Comparison of ENCODE assay signal across 24 cellular contexts in genomic region chr21:41970099-41970391, GRCh38.
"Had no signal": no experiment of that assay in that cellular context is flagged by ENCODE, and none has a peak within 500 bp of the region (broad histone marks: within the 10 kb centered on the region; RNA-seq: fewer than 3 reads in every experiment).

No MANE protein-coding gene starts in this region.

- ATAC-seq: activated T-cell treated with anti-CD3 and anti-CD28 coated beads, Interleukin-2, amount 50 U/mL, for 4 hours; activated T-helper 17 cell treated with anti-CD3 and anti-CD28 coated beads, Interleukin-2, amount 50 U/mL, for 72 hours; esophagus mucosa; foreskin keratinocyte; heart right ventricle; mucosa of descending colon; natural killer cell treated with Interleukin-12 subunit alpha and Interleukin-12 subunit beta and Interleukin-15 and Interleukin-18, amount 100 ng/mL, for 72 hours; pancreas; right cardiac atrium; stimulated activated naive B cell treated with anti-CD40 and anti-IgM and Interleukin-4, amounts not matched to agents 10 μg/mL and 1 μg/mL and 100 μg/mL, for 72 hours; WTC11 had no signal

- H3K27ac ChIP-seq: foreskin keratinocyte, heart right ventricle, left ventricle myocardium inferior, pancreas, SJSA1, transverse colon had no signal

- FAIRE-seq: pancreas had no signal

- H3K27me3 ChIP-seq: foreskin keratinocyte, heart right ventricle, pancreas, SJSA1, transverse colon had no signal

- H3K9me3 Mint-ChIP-seq: activated T-helper 17 cell treated with anti-CD3 and anti-CD28 coated beads, Interleukin-2, amount 50 U/mL, for 72 hours; natural killer cell treated with Interleukin-12 subunit alpha and Interleukin-12 subunit beta and Interleukin-15 and Interleukin-18, amount 100 ng/mL, for 72 hours; stimulated activated naive B cell treated with anti-CD40 and anti-IgM and Interleukin-4, amounts not matched to agents 10 μg/mL and 1 μg/mL and 100 μg/mL, for 72 hours; WTC11 had no signal

- H3K4me3 ChIP-seq: heart right ventricle, left ventricle myocardium inferior, mucosa of descending colon, pancreas, SJSA1, transverse colon had no signal

- H3K36me3 ChIP-seq: heart right ventricle, left ventricle myocardium inferior, pancreas, SJSA1, transverse colon had no signal

- H3K9me3 ChIP-seq: heart right ventricle, left ventricle myocardium inferior, mucosa of descending colon, pancreas, SJSA1, transverse colon had no signal

- H3K27ac Mint-ChIP-seq: activated T-helper 17 cell treated with anti-CD3 and anti-CD28 coated beads, Interleukin-2, amount 50 U/mL, for 72 hours; natural killer cell treated with Interleukin-12 subunit alpha and Interleukin-12 subunit beta and Interleukin-15 and Interleukin-18, amount 100 ng/mL, for 72 hours; stimulated activated naive B cell treated with anti-CD40 and anti-IgM and Interleukin-4, amounts not matched to agents 10 μg/mL and 1 μg/mL and 100 μg/mL, for 72 hours; WTC11 had no signal

- DNase-seq: activated CD4-positive, alpha-beta T cell treated with anti-CD3 and anti-CD28 coated beads for 1 hour; activated CD4-positive, alpha-beta T cell treated with anti-CD3 and anti-CD28 coated beads, Interleukin-2, amount 50 U/mL, for 1 hour; activated gamma-delta T cell treated with Interleukin-2 at 50 U/mL for 16 hours; activated naive CD4-positive, alpha-beta T cell treated with anti-CD3 and anti-CD28 coated beads, Interleukin-2, amount 50 U/mL, for 16 hours; activated T-cell treated with anti-CD3 and anti-CD28 coated beads, Interleukin-2, amount 50 U/mL, for 4 hours; amniotic stem cell; cerebellar nuclear complex; cortex of kidney; foreskin keratinocyte; heart right ventricle; left ventricle myocardium inferior; mucosa of descending colon; nucleus accumbens; right cardiac atrium; stimulated activated CD4-positive, alpha-beta T cell treated with anti-CD3 and anti-CD28 coated beads, Interleukin-15, amount 100 ng/mL, for 24 hours; stimulated activated CD4-positive, alpha-beta T cell treated with anti-CD3 and anti-CD28 coated beads, Interleukin-2, amount 100 ng/mL, for 24 hours; stimulated activated naive B cell treated with anti-CD40 and anti-IgM and Interleukin-4, amounts not matched to agents 10 μg/mL and 1 μg/mL and 100 μg/mL, for 72 hours; transverse colon had no signal

- H3K4me3 Mint-ChIP-seq: activated T-cell treated with anti-CD3 and anti-CD28 coated beads, Interleukin-2, amount 50 U/mL, for 4 hours; activated T-helper 17 cell treated with anti-CD3 and anti-CD28 coated beads, Interleukin-2, amount 50 U/mL, for 72 hours; natural killer cell treated with Interleukin-12 subunit alpha and Interleukin-12 subunit beta and Interleukin-15 and Interleukin-18, amount 100 ng/mL, for 72 hours; stimulated activated naive B cell treated with anti-CD40 and anti-IgM and Interleukin-4, amounts not matched to agents 10 μg/mL and 1 μg/mL and 100 μg/mL, for 72 hours; WTC11 had no signal

- H3K36me3 Mint-ChIP-seq: natural killer cell treated with Interleukin-12 subunit alpha and Interleukin-12 subunit beta and Interleukin-15 and Interleukin-18, amount 100 ng/mL, for 72 hours; WTC11 had no signal

- H3K4me1 ChIP-seq: pancreas had no signal
